1 cellular context compared by ENCODE assay signal in the genomic region with DNA sequence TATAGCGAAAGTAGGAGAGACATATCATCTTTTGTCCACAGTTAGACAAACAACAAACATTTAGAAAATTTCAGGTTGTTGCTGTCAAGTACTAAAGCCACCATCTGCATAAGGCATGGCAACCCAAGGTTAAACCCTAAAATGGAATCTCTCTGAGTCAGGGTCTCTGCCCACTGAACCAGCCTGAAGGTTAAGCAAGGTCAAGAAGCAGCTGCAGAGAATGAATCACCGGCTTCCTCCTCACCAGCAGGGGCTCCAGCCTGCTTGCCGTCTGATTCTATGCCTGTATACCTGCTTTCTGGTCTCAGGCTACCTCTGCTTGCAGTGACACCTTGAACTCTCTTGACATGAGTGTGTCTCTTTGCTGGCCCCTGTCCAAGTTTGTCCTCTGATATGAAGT.
TF ChIP-seq lines count a peak whose summit lies in the region.

No MANE protein-coding gene starts in this region.

TF ChIP-seq in GM23338, 12 proteins besides CTCF, POLR2A, EP300 and RAD21 (continued from another document):
- TF ChIP-seq, protein P1, sequence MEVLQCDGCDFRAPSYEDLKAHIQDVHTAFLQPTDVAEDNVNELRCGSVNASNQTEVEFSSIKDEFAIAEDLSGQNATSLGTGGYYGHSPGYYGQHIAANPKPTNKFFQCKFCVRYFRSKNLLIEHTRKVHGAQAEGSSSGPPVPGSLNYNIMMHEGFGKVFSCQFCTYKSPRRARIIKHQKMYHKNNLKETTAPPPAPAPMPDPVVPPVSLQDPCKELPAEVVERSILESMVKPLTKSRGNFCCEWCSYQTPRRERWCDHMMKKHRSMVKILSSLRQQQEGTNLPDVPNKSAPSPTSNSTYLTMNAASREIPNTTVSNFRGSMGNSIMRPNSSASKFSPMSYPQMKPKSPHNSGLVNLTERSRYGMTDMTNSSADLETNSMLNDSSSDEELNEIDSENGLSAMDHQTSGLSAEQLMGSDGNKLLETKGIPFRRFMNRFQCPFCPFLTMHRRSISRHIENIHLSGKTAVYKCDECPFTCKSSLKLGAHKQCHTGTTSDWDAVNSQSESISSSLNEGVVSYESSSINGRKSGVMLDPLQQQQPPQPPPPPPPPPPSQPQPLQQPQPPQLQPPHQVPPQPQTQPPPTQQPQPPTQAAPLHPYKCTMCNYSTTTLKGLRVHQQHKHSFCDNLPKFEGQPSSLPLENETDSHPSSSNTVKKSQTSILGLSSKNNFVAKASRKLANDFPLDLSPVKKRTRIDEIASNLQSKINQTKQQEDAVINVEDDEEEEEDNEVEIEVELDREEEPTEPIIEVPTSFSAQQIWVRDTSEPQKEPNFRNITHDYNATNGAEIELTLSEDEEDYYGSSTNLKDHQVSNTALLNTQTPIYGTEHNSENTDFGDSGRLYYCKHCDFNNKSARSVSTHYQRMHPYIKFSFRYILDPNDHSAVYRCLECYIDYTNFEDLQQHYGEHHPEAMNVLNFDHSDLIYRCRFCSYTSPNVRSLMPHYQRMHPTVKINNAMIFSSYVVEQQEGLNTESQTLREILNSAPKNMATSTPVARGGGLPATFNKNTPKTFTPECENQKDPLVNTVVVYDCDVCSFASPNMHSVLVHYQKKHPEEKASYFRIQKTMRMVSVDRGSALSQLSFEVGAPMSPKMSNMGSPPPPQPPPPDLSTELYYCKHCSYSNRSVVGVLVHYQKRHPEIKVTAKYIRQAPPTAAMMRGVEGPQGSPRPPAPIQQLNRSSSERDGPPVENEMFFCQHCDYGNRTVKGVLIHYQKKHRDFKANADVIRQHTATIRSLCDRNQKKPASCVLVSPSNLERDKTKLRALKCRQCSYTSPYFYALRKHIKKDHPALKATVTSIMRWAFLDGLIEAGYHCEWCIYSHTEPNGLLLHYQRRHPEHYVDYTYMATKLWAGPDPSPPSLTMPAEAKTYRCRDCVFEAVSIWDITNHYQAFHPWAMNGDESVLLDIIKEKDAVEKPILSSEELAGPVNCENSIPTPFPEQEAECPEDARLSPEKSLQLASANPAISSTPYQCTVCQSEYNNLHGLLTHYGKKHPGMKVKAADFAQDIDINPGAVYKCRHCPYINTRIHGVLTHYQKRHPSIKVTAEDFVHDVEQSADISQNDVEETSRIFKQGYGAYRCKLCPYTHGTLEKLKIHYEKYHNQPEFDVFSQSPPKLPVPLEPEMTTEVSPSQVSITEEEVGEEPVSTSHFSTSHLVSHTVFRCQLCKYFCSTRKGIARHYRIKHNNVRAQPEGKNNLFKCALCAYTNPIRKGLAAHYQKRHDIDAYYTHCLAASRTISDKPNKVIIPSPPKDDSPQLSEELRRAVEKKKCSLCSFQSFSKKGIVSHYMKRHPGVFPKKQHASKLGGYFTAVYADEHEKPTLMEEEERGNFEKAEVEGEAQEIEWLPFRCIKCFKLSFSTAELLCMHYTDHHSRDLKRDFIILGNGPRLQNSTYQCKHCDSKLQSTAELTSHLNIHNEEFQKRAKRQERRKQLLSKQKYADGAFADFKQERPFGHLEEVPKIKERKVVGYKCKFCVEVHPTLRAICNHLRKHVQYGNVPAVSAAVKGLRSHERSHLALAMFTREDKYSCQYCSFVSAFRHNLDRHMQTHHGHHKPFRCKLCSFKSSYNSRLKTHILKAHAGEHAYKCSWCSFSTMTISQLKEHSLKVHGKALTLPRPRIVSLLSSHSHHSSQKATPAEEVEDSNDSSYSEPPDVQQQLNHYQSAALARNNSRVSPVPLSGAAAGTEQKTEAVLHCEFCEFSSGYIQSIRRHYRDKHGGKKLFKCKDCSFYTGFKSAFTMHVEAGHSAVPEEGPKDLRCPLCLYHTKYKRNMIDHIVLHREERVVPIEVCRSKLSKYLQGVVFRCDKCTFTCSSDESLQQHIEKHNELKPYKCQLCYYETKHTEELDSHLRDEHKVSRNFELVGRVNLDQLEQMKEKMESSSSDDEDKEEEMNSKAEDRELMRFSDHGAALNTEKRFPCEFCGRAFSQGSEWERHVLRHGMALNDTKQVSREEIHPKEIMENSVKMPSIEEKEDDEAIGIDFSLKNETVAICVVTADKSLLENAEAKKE (CRISPR knock-in tag; IDR thresholded peaks at IDR 0.05) = no peak
- TF ChIP-seq EZH2 (IDR thresholded peaks at IDR 0.05; ENCODE audit: low read depth, unreplicated experiment) (no peak), NANOG (IDR thresholded peaks at IDR 0.05; ENCODE audit: borderline replicate concordance) (no peak), ZNF114 (CRISPR knock-in tag; IDR thresholded peaks at IDR 0.05) (no peak)
